ENCODE assay signal across 6 cellular contexts in genomic region chrX:1522905-1523304, GRCh38. TPM values are rescaled to one million over a fixed set of nuclear protein-coding genes. Genes with fewer than 3 reads are reported as not detected.
"Had no signal": no experiment of that assay in that cellular context is flagged by ENCODE, and none has a peak within 500 bp of the region (broad histone marks: within the 10 kb centered on the region; RNA-seq: fewer than 3 reads in every experiment).

No MANE protein-coding gene starts in this region.

RNA-seq across cellular contexts. Expression of gene P2RY8, which starts 14.1 kb away (rescaled TPM):
- total RNA-seq: astrocyte, endothelial cell of umbilical vein, fibroblast of lung, fibroblast of villous mesenchyme, neural crest cell had no signal
- polyA plus RNA-seq: endothelial cell of umbilical vein, fibroblast of lung, keratinocyte had no signal
